In genomic region chr3:150972379-150972985, GRCh38 we compare ENCODE assay signal across 3 cellular contexts.
TF ChIP-seq lines count a peak whose summit lies in the region.

TSS of gene CLRN1 (minus strand) at chr3:150972727. CDS start at chr3:150972708, 19 bp downstream.

TF ChIP-seq in SK-N-SH, 30 proteins besides CTCF, POLR2A, EP300 and RAD21:
- TF ChIP-seq, protein P1, sequence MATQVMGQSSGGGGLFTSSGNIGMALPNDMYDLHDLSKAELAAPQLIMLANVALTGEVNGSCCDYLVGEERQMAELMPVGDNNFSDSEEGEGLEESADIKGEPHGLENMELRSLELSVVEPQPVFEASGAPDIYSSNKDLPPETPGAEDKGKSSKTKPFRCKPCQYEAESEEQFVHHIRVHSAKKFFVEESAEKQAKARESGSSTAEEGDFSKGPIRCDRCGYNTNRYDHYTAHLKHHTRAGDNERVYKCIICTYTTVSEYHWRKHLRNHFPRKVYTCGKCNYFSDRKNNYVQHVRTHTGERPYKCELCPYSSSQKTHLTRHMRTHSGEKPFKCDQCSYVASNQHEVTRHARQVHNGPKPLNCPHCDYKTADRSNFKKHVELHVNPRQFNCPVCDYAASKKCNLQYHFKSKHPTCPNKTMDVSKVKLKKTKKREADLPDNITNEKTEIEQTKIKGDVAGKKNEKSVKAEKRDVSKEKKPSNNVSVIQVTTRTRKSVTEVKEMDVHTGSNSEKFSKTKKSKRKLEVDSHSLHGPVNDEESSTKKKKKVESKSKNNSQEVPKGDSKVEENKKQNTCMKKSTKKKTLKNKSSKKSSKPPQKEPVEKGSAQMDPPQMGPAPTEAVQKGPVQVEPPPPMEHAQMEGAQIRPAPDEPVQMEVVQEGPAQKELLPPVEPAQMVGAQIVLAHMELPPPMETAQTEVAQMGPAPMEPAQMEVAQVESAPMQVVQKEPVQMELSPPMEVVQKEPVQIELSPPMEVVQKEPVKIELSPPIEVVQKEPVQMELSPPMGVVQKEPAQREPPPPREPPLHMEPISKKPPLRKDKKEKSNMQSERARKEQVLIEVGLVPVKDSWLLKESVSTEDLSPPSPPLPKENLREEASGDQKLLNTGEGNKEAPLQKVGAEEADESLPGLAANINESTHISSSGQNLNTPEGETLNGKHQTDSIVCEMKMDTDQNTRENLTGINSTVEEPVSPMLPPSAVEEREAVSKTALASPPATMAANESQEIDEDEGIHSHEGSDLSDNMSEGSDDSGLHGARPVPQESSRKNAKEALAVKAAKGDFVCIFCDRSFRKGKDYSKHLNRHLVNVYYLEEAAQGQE (IDR thresholded peaks at IDR 0.05; ENCODE audit: low read depth, low read length): peak; percentile 65
- TF ChIP-seq TEAD4 (IDR thresholded peaks at IDR 0.05; ENCODE audit: borderline replicate concordance, insufficient read depth) (no peak), ELF1 (IDR thresholded peaks at IDR 0.05) (no peak), JUND (IDR thresholded peaks at IDR 0.05) (no peak), YY1 (IDR thresholded peaks at IDR 0.05; ENCODE audit: low read depth) (no peak), MEF2A (IDR thresholded peaks at IDR 0.05; ENCODE audit: borderline replicate concordance, low read depth) (no peak), SMC3 (IDR thresholded peaks at IDR 0.05; ENCODE audit: low read depth, low read length) (no peak)
- TF ChIP-seq, protein P2, sequence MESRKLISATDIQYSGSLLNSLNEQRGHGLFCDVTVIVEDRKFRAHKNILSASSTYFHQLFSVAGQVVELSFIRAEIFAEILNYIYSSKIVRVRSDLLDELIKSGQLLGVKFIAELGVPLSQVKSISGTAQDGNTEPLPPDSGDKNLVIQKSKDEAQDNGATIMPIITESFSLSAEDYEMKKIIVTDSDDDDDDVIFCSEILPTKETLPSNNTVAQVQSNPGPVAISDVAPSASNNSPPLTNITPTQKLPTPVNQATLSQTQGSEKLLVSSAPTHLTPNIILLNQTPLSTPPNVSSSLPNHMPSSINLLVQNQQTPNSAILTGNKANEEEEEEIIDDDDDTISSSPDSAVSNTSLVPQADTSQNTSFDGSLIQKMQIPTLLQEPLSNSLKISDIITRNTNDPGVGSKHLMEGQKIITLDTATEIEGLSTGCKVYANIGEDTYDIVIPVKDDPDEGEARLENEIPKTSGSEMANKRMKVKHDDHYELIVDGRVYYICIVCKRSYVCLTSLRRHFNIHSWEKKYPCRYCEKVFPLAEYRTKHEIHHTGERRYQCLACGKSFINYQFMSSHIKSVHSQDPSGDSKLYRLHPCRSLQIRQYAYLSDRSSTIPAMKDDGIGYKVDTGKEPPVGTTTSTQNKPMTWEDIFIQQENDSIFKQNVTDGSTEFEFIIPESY (IDR thresholded peaks at IDR 0.05; ENCODE audit: borderline replicate concordance, low read depth): no peak

TF ChIP-seq in SK-N-SH treated with all-trans-retinoic acid at 6 μM for 48 hours, 23 proteins besides CTCF, POLR2A, EP300 and RAD21:
- no peak for TF ChIP-seq PPARA (CRISPR knock-in tag; IDR thresholded peaks at IDR 0.05; ENCODE audit: borderline replicate concordance)
- no peak for TF ChIP-seq TOX (CRISPR knock-in tag; IDR thresholded peaks at IDR 0.05; ENCODE audit: borderline replicate concordance)
- TF ChIP-seq TCF4 (CRISPR knock-in tag; IDR thresholded peaks at IDR 0.05; ENCODE audit: borderline replicate concordance): no peak
- no peak for TF ChIP-seq ZNF8 (CRISPR knock-in tag; IDR thresholded peaks at IDR 0.05)
- TF ChIP-seq RARB (CRISPR knock-in tag; IDR thresholded peaks at IDR 0.05): no peak
- TF ChIP-seq ZFP30 (CRISPR knock-in tag; IDR thresholded peaks at IDR 0.05): no peak
- no peak for TF ChIP-seq POU6F1 (CRISPR knock-in tag; IDR thresholded peaks at IDR 0.05; ENCODE audit: borderline replicate concordance, low read depth)
- TF ChIP-seq ISL1 (CRISPR knock-in tag; IDR thresholded peaks at IDR 0.05): no peak
- TF ChIP-seq, protein P3, sequence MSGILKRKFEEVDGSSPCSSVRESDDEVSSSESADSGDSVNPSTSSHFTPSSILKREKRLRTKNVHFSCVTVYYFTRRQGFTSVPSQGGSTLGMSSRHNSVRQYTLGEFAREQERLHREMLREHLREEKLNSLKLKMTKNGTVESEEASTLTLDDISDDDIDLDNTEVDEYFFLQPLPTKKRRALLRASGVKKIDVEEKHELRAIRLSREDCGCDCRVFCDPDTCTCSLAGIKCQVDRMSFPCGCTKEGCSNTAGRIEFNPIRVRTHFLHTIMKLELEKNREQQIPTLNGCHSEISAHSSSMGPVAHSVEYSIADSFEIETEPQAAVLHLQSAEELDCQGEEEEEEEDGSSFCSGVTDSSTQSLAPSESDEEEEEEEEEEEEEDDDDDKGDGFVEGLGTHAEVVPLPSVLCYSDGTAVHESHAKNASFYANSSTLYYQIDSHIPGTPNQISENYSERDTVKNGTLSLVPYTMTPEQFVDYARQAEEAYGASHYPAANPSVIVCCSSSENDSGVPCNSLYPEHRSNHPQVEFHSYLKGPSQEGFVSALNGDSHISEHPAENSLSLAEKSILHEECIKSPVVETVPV (CRISPR knock-in tag; IDR thresholded peaks at IDR 0.05): no peak
- TF ChIP-seq ZNF70 (CRISPR knock-in tag; IDR thresholded peaks at IDR 0.05): no peak
- no peak for TF ChIP-seq CREB5 (CRISPR knock-in tag; IDR thresholded peaks at IDR 0.05; ENCODE audit: low read depth)
- no peak for TF ChIP-seq ZNF565 (CRISPR knock-in tag; conservative IDR thresholded peaks at IDR 0.05; ENCODE audit: low read depth)

TF ChIP-seq in H1, 55 proteins besides CTCF, POLR2A, EP300 and RAD21:
- no peak for TF ChIP-seq RFX5 (IDR thresholded peaks at IDR 0.05; ENCODE audit: borderline replicate concordance, low read depth, low read length)
- no peak for TF ChIP-seq EGR1 (IDR thresholded peaks at IDR 0.05; ENCODE audit: borderline replicate concordance, low read depth, low read length)
- TF ChIP-seq KDM5A (IDR thresholded peaks at IDR 0.05; ENCODE audit: low read length): no peak
- no peak for TF ChIP-seq SRF (IDR thresholded peaks at IDR 0.05; ENCODE audit: low read depth, low read length)
- no peak for TF ChIP-seq TCF12 (IDR thresholded peaks at IDR 0.05; ENCODE audit: low read depth, low read length)
- TF ChIP-seq KDM1A (IDR thresholded peaks at IDR 0.05; ENCODE audit: borderline replicate concordance, low read length): no peak
- TF ChIP-seq TBP (IDR thresholded peaks at IDR 0.05; ENCODE audit: low read depth, low read length): no peak
- no peak for TF ChIP-seq GTF2F1 (IDR thresholded peaks at IDR 0.05; ENCODE audit: borderline replicate concordance, low read depth, low read length)
- no peak for TF ChIP-seq NANOG (IDR thresholded peaks at IDR 0.05; ENCODE audit: insufficient read depth, low read depth, low read length, poor library complexity, severe bottlenecking)
- TF ChIP-seq, protein P4, sequence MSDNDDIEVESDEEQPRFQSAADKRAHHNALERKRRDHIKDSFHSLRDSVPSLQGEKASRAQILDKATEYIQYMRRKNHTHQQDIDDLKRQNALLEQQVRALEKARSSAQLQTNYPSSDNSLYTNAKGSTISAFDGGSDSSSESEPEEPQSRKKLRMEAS (IDR thresholded peaks at IDR 0.05): no peak
- no peak for TF ChIP-seq CBX5 (IDR thresholded peaks at IDR 0.05; ENCODE audit: low read depth, low read length)
- no peak for TF ChIP-seq BCL11A (IDR thresholded peaks at IDR 0.05; ENCODE audit: low read depth in 2 of 2, low read length in 2 of 2)
- no peak for TF ChIP-seq SIRT6 (IDR thresholded peaks at IDR 0.05; ENCODE audit: low read length)
- TF ChIP-seq SP4 (IDR thresholded peaks at IDR 0.05; ENCODE audit: low read length): no peak
